Comparison of ENCODE assay signal across 8 cellular contexts in genomic region chr6:36574679-36575078, GRCh38.
"Had no signal": no experiment of that assay in that cellular context is flagged by ENCODE, and none has a peak within 500 bp of the region (broad histone marks: within the 10 kb centered on the region; RNA-seq: fewer than 3 reads in every experiment).

No MANE protein-coding gene starts in this region.

- DNase-seq: GDM1, GF-D8 had no signal

- H3K4me3 ChIP-seq: GM12878 had no signal

- FAIRE-seq: G401.6, GM12878, GM12891, GM12892, GM18507, GM19239 had no signal

- ATAC-seq: GM12878 had no signal
